In genomic region chr1:229275005-229275404, GRCh38 we compare ENCODE assay signal across 1 cellular context.
TF ChIP-seq lines count a peak whose summit lies in the region.

No MANE protein-coding gene starts in this region.

TF ChIP-seq in HEK293, 187 proteins besides CTCF, POLR2A, EP300 and RAD21 (continued from another document):
- peak; percentile 32; the same call in 1 of the 2 replicates for TF ChIP-seq PATZ1 (tag by site-specific recombination; IDR thresholded peaks at IDR 0.05)
- no peak for TF ChIP-seq ZNF302 (tag by site-specific recombination; IDR thresholded peaks at IDR 0.05; ENCODE audit: low read depth)
- TF ChIP-seq ZSCAN4 (tag by site-specific recombination; IDR thresholded peaks at IDR 0.05): 0 out of 2 replicates have a peak, but pooled peaks have one; percentile 4
- peak; percentile 42; the same call in 1 of the 2 replicates for TF ChIP-seq ZBTB21 (tag by site-specific recombination; IDR thresholded peaks at IDR 0.05)
- TF ChIP-seq ZNF362 (tag by site-specific recombination; IDR thresholded peaks at IDR 0.05): no peak
- TF ChIP-seq ZNF138 (tag by site-specific recombination; IDR thresholded peaks at IDR 0.05; ENCODE audit: borderline replicate concordance): no peak
- TF ChIP-seq ZNF629 (tag by site-specific recombination; IDR thresholded peaks at IDR 0.05): peak; percentile 90
- TF ChIP-seq ZNF121 (tag by site-specific recombination; IDR thresholded peaks at IDR 0.05): no peak
- TF ChIP-seq KLF10 (tag by site-specific recombination; IDR thresholded peaks at IDR 0.05): no peak
- TF ChIP-seq ZNF670 (tag by site-specific recombination; IDR thresholded peaks at IDR 0.05; ENCODE audit: low read depth): no peak
- no peak for TF ChIP-seq TRIM28 (IDR thresholded peaks at IDR 0.05; ENCODE audit: borderline replicate concordance, low read length)
- TF ChIP-seq ZFP69B (tag by site-specific recombination; IDR thresholded peaks at IDR 0.05): 0 out of 2 replicates have a peak, but pooled peaks have one; percentile 36
- TF ChIP-seq BCL11B (tag by site-specific recombination; IDR thresholded peaks at IDR 0.05; ENCODE audit: low read depth): no peak
- TF ChIP-seq ZNF518A (tag by site-specific recombination; conservative IDR thresholded peaks at IDR 0.05; ENCODE audit: low read depth): no peak
- TF ChIP-seq HIC1 (tag by site-specific recombination; IDR thresholded peaks at IDR 0.05): peak; percentile 34; the same call in 1 of the 2 replicates
- peak; percentile 29; the same call in 1 of the 2 replicates for TF ChIP-seq ZBTB17 (tag by site-specific recombination; IDR thresholded peaks at IDR 0.05)
- no peak for TF ChIP-seq SETDB1 (IDR thresholded peaks at IDR 0.05; ENCODE audit: insufficient read length, low read length)
- TF ChIP-seq PRDM1 (tag by site-specific recombination; IDR thresholded peaks at IDR 0.05): 0 out of 2 replicates have a peak, but pooled peaks have one; percentile 32
- no peak for TF ChIP-seq ZNF239 (tag by site-specific recombination; IDR thresholded peaks at IDR 0.05)
- TF ChIP-seq ZNF600 (tag by site-specific recombination; IDR thresholded peaks at IDR 0.05): 0 out of 2 replicates have a peak, but pooled peaks have one; percentile 11
- TF ChIP-seq ZNF510 (tag by site-specific recombination; IDR thresholded peaks at IDR 0.05; ENCODE audit: insufficient replicate concordance): peak; percentile 26
- no peak for TF ChIP-seq PRDM2 (tag by site-specific recombination; IDR thresholded peaks at IDR 0.05; ENCODE audit: borderline replicate concordance)
- no peak for TF ChIP-seq ZNF133 (tag by site-specific recombination; IDR thresholded peaks at IDR 0.05)
- no peak for TF ChIP-seq KLF9 (tag by site-specific recombination; IDR thresholded peaks at IDR 0.05; ENCODE audit: low read depth)
- TF ChIP-seq WT1 (tag by site-specific recombination; IDR thresholded peaks at IDR 0.05): 0 out of 2 replicates have a peak, but pooled peaks have one; percentile 13
